ENCODE assay signal across 10 cellular contexts in genomic region chr16:83835972-83836566, GRCh38. TPM values are rescaled to one million over a fixed set of nuclear protein-coding genes. Genes with fewer than 3 reads are reported as not detected.
A peak's percentile ranks its signal among the peaks of the same experiment; 100 is the strongest.
DNase-seq lines count a peak whose midpoint lies in the region; ATAC-seq and TF ChIP-seq lines count a peak whose summit lies in the region.
"Had no signal": no experiment of that assay in that cellular context is flagged by ENCODE, and none has a peak within 500 bp of the region (broad histone marks: within the 10 kb centered on the region; RNA-seq: fewer than 3 reads in every experiment).

No MANE protein-coding gene starts in this region.

- no peaks in the 10 kb centered on the region for H3K9me3 ChIP-seq in RWPE2 (ENCODE audit: severe bottlenecking)
- no peaks in the 10 kb centered on the region for H3K9me3 ChIP-seq in testis

- no peaks in the 10 kb centered on the region for H3K36me3 ChIP-seq in RWPE2 (ENCODE audit: low read depth)
- no peaks in the 10 kb centered on the region for H3K36me3 ChIP-seq in testis (ENCODE audit: low read depth, missing control alignments)

- DNase-seq in AG08395 (ENCODE audit: low spot score) (peak; percentile 63), HCEC 1CT (peak; percentile 73), RWPE2 (ENCODE audit: low spot score) (no peak), fibroblast of the conjunctiva (ENCODE audit: low read depth) (peak; percentile 44), testis (no peak)
- no peak for DNase-seq in activated CD8-positive, alpha-beta memory T cell treated with anti-CD3 and anti-CD28 coated beads, Interleukin-2, amount 50 U/mL, for 48 hours
- no peak for DNase-seq in stimulated activated CD4-positive, alpha-beta T cell treated with anti-CD3 and anti-CD28 coated beads, Interleukin-12 subunit alpha, Interleukin-12 subunit beta, amount 100 ng/mL, for 4 hours
- DNase-seq: NCI-H524 treated with DMSO at 0.1 percent for 48 hours had no signal

- no peak for TF ChIP-seq CTCF in RWPE2 (IDR thresholded peaks at IDR 0.05; ENCODE audit: poor library complexity, severe bottlenecking)
- TF ChIP-seq CTCF in testis (IDR thresholded peaks at IDR 0.05), result no peak

- H3K27ac ChIP-seq in RWPE2 (ENCODE audit: poor library complexity, severe bottlenecking), result no peak overlapping the region
- no peak overlapping the region for H3K27ac ChIP-seq in testis

- no peak for TF ChIP-seq POLR2A in testis (IDR thresholded peaks at IDR 0.05)

- H3K27me3 ChIP-seq in RWPE2 (ENCODE audit: insufficient read depth, poor library complexity, severe bottlenecking), result no peaks in the 10 kb centered on the region
- no peaks in the 10 kb centered on the region for H3K27me3 ChIP-seq in testis

- H3K4me3 ChIP-seq in RWPE2 (ENCODE audit: severe bottlenecking) (no peak overlapping the region), testis (no peak overlapping the region)

- intact Hi-C loops in testis (cut with DNase I; ENCODE audit: low total_unique reads), result no loop called here

- 71% methylated on average over 6 of the region's 6 CpGs for WGBS in testis, 2 donors

- H3K4me1 ChIP-seq in RWPE2 (ENCODE audit: insufficient read depth, poor library complexity, severe bottlenecking), result peaks cover 7% of the 10 kb centered on the region
- no peaks in the 10 kb centered on the region for H3K4me1 ChIP-seq in testis

- ATAC-seq in RWPE2 (ENCODE audit: low read depth), result 0 out of 3 replicates have a peak, but pooled peaks have one; percentile 49
- ATAC-seq in GM19395 (IDR thresholded peaks at IDR 0.05; ENCODE audit: unreplicated experiment), result no peak
- ATAC-seq: stimulated activated memory B cell treated with anti-CD40 and anti-IgM and Interleukin-4, amounts not matched to agents 10 μg/mL and 1 μg/mL and 100 μg/mL, for 72 hours had no signal

RNA-seq across cellular contexts. Expression of gene HSBP1, which starts 28.3 kb away (rescaled TPM):
- 10 to 100 TPM; 42.9 to 43.7 TPM for total RNA-seq in testis
- 278 TPM for polyA plus RNA-seq in testis (ENCODE audit: insufficient read depth, low read depth, low replicate concordance)

Comparison
In these comparisons a context has a peak if more than half of its experiments do, and no peak if none do; other contexts are left out.
1. DNase-seq: peak in AG08395 (single experiment), HCEC 1CT (single experiment) and fibroblast of the conjunctiva (single experiment); none in RWPE2 (single experiment), activated CD8-positive, alpha-beta memory T cell treated with anti-CD3 and anti-CD28 coated beads, Interleukin-2, amount 50 U/mL, for 48 hours (single experiment), stimulated activated CD4-positive, alpha-beta T cell treated with anti-CD3 and anti-CD28 coated beads, Interleukin-12 subunit alpha, Interleukin-12 subunit beta, amount 100 ng/mL, for 4 hours (single experiment) and testis (single experiment).